Comparison of ENCODE assay signal across 21 cellular contexts in the genomic region with DNA sequence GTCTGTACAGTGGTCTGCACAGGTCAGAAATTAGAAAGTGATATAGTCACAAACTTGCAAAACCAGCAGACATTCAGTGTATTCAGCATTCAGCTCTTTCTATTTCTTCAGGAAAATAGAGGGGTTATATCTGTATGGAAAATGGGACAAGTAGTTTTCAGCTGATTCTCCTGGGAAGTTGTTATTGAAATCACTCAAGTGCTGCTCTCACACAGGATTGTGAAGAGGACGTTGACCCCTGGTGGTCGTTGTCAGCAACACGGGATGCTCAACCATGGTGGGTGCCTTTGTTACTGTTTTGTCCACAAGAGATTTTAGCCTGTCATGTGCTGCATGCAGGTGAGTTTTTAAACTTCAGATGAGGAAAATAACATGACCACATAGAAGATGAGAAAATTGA.
DNase-seq lines count a peak whose midpoint lies in the region; ATAC-seq, FAIRE-seq and TF ChIP-seq lines count a peak whose summit lies in the region.
"Had no signal": no experiment of that assay in that cellular context is flagged by ENCODE, and none has a peak within 500 bp of the region (broad histone marks: within the 10 kb centered on the region; RNA-seq: fewer than 3 reads in every experiment).

No MANE protein-coding gene starts in this region.

- no peaks in the 10 kb centered on the region for H3K36me3 ChIP-seq in Karpas-422 (ENCODE audit: insufficient read depth, low read length)
- H3K36me3 ChIP-seq in GM12878 (ENCODE audit: control insufficient read depth in 2 of 2, insufficient read depth in 2 of 2, low read length in 1 of 2), result no peaks in the 10 kb centered on the region
- no peaks in the 10 kb centered on the region for H3K36me3 ChIP-seq in pancreas
- H3K36me3 ChIP-seq: gastrocnemius medialis, SJCRH30, thyroid gland had no signal

- POLR2A ChIA-PET in GM12878 (lab: Charles Lee), result interaction anchor here (0.6 kb wide), 1 partner anchor 14 kb away, joined by 3 read pairs; no protein-coding TSS in a partner anchor

- no peak overlapping the region for H3K27ac ChIP-seq in Karpas-422 (ENCODE audit: low read length)
- H3K27ac ChIP-seq in GM12878 (ENCODE audit: control insufficient read depth, insufficient read depth), result no peak overlapping the region
- no peak overlapping the region for H3K27ac ChIP-seq in pancreas
- H3K27ac ChIP-seq: epithelial cell of prostate, gastrocnemius medialis, SJCRH30, thyroid gland had no signal

- H2AFZ ChIP-seq in Karpas-422 (ENCODE audit: low read length) (no peak overlapping the region), GM12878 (ENCODE audit: control insufficient read depth, low read depth, low read length) (no peak overlapping the region)

- H3K4me1 ChIP-seq in Karpas-422 (ENCODE audit: low read length) (peaks cover 8% of the 10 kb centered on the region), GM12878 (ENCODE audit: control insufficient read depth, insufficient read depth, low read length) (no peaks in the 10 kb centered on the region), pancreas (no peaks in the 10 kb centered on the region)
- H3K4me1 ChIP-seq: gastrocnemius medialis, SJCRH30, thyroid gland had no signal

- peak; percentile 35 for FAIRE-seq in GM12878 (lab: Jason Lieb, UNC)
- no peak for FAIRE-seq in pancreas (lab: Jason Lieb, UNC)
- FAIRE-seq: HTR-8/SVneo had no signal

- SMC1A ChIA-PET in GM12878 (lab: Charles Lee; ENCODE audit: uncharacterized antibody, unreplicated experiment), result interaction anchor here (1.1 to 4.0 kb wide), 7 partner anchors 11 to 205 kb away, joined by 3 to 22 read pairs (median 4); no protein-coding TSS in a partner anchor

- in situ Hi-C loops in GM12878 (cut with MboI), result no loop called here

- 12% methylated on average over 3 of the region's 3 CpGs for WGBS in GM12878 (ENCODE audit: insufficient coverage, insufficient replicate concordance, low lambda C conversion rate, missing lambda C conversion rate)
- WGBS in pancreas, 2 donors, result 23 to 24% methylated on average over 3 of the region's 3 CpGs

- RAD21 ChIA-PET in GM12878 (lab: Charles Lee; ENCODE audit: unreplicated experiment), result interaction anchor here (1.4 to 1.9 kb wide), 2 partner anchors 14 to 15 kb away, joined by 4 to 6 read pairs; no protein-coding TSS in a partner anchor

- no peaks in the 10 kb centered on the region for H4K20me1 ChIP-seq in Karpas-422 (ENCODE audit: insufficient read depth, low read depth, low read length)
- H4K20me1 ChIP-seq in GM12878 (ENCODE audit: control insufficient read depth, insufficient read depth), result no peaks in the 10 kb centered on the region

- ATAC-seq in stimulated activated naive CD8-positive, alpha-beta T cell treated with anti-CD3 and anti-CD28 coated beads, Interleukin-15, Interleukin-2, amounts not matched to agents 100 U/mL and 50 U/mL, for 24 hours, result no peak
- ATAC-seq in GM12878 (no peak), sciatic nerve (no peak), HG03135 (IDR thresholded peaks at IDR 0.05; ENCODE audit: unreplicated experiment) (no peak), pancreas (no peak)
- ATAC-seq: gastrocnemius medialis; right cardiac atrium; stimulated activated memory B cell treated with anti-CD40 and anti-IgM and Interleukin-4, amounts not matched to agents 10 μg/mL and 1 μg/mL and 100 μg/mL, for 72 hours had no signal

- no peaks in the 10 kb centered on the region for H3K9me3 ChIP-seq in Karpas-422 (ENCODE audit: low read length)
- H3K9me3 ChIP-seq in GM12878 (replicated peaks; ENCODE audit: control insufficient read depth, insufficient read depth, low read length), result no peaks in the 10 kb centered on the region
- no peaks in the 10 kb centered on the region for H3K9me3 ChIP-seq in pancreas
- H3K9me3 ChIP-seq: gastrocnemius medialis, SJCRH30, thyroid gland had no signal

- no peak for TF ChIP-seq POLR2A in GM12878 (IDR thresholded peaks at IDR 0.05; ENCODE audit: low read depth, low read length)

- no peaks in the 10 kb centered on the region for H3K36me3 Mint-ChIP-seq in stimulated activated naive CD8-positive, alpha-beta T cell treated with anti-CD3 and anti-CD28 coated beads, Interleukin-15, Interleukin-2, amounts not matched to agents 100 ng/mL and 50 ng/mL, for 24 hours (ENCODE audit: low read depth)
- H3K36me3 Mint-ChIP-seq: stimulated activated memory B cell treated with anti-CD40 and anti-IgM and Interleukin-4, amounts not matched to agents 10 μg/mL and 1 μg/mL and 100 μg/mL, for 72 hours had no signal

- H3K27ac Mint-ChIP-seq in stimulated activated naive CD8-positive, alpha-beta T cell treated with anti-CD3 and anti-CD28 coated beads, Interleukin-15, Interleukin-2, amounts not matched to agents 100 ng/mL and 50 ng/mL, for 24 hours, result peak overlapping the region; percentile 33
- H3K27ac Mint-ChIP-seq: dendritic cell treated with granulocyte-macrophage colony-stimulating factor and Interleukin-4, amounts not matched to agents 40 ng/mL and 50 ng/mL, for 4 days; stimulated activated memory B cell treated with anti-CD40 and anti-IgM and Interleukin-4, amounts not matched to agents 10 μg/mL and 1 μg/mL and 100 μg/mL, for 72 hours had no signal

- H3K27me3 ChIP-seq in Karpas-422 (ENCODE audit: low read length) (0 out of 2 replicates have a peak, but pooled peaks cover 2% of the 10 kb centered on the region), GM12878 (replicated peaks in 1 of 2; ENCODE audit: control insufficient read depth in 2 of 2, insufficient read depth in 2 of 2, low read length in 1 of 2) (peaks cover 1 to 2% of the 10 kb centered on the region in 2 experiments; a peak in 3 of 4 replicates), pancreas (peaks cover 0 to 13% (median 2%) of the 10 kb centered on the region in 4 donors)
- H3K27me3 ChIP-seq: gastrocnemius medialis, thyroid gland had no signal

- H3K4me2 ChIP-seq in Karpas-422 (ENCODE audit: low read depth, low read length, poor library complexity, severe bottlenecking) (no peak overlapping the region), GM12878 (ENCODE audit: control insufficient read depth, insufficient read depth) (no peak overlapping the region)

- DNase-seq in stimulated activated naive CD8-positive, alpha-beta T cell treated with anti-CD3 and anti-CD28 coated beads, Interleukin-15, Interleukin-2, amounts not matched to agents 100 U/mL and 50 U/mL, for 24 hours, result no peak
- DNase-seq in Karpas-422, result peak; percentile 42
- no peak for DNase-seq in GM12878 (ENCODE audit: low read depth, low spot score)
- DNase-seq in sciatic nerve (ENCODE audit: low spot score), result no peak
- no peak for DNase-seq in pancreas
- DNase-seq: activated CD4-positive, alpha-beta T cell treated with anti-CD3 and anti-CD28 coated beads for 4 hours; EL; gastrocnemius medialis; GOT3; NCI-H1417; NCI-H526; right cardiac atrium; SJCRH30; stimulated activated CD4-positive, alpha-beta T cell treated with anti-CD3 and anti-CD28 coated beads, Interleukin-15, amount 100 ng/mL, for 24 hours; thyroid gland had no signal

- CTCF ChIA-PET in GM12878 (lab: Yijun Ruan, JAX), result interaction anchor here (0.7 to 6.1 kb wide), 14 partner anchors 10 to 205 kb away, joined by 3 to 43 read pairs (median 6); no protein-coding TSS in a partner anchor

- no peak for TF ChIP-seq EP300 in GM12878 (IDR thresholded peaks at IDR 0.05; ENCODE audit: borderline replicate concordance in 1 of 2, control insufficient read depth in 1 of 2, low read depth in 2 of 2, low read length in 2 of 2)

- H3K9me3 Mint-ChIP-seq in stimulated activated naive CD8-positive, alpha-beta T cell treated with anti-CD3 and anti-CD28 coated beads, Interleukin-15, Interleukin-2, amounts not matched to agents 100 ng/mL and 50 ng/mL, for 24 hours, result no peaks in the 10 kb centered on the region
- H3K9me3 Mint-ChIP-seq: dendritic cell treated with granulocyte-macrophage colony-stimulating factor and Interleukin-4, amounts not matched to agents 40 ng/mL and 50 ng/mL, for 4 days; stimulated activated memory B cell treated with anti-CD40 and anti-IgM and Interleukin-4, amounts not matched to agents 10 μg/mL and 1 μg/mL and 100 μg/mL, for 72 hours had no signal

- H3K9me2 ChIP-seq in Karpas-422 (replicated peaks; ENCODE audit: insufficient read depth, low read length), result no peaks in the 10 kb centered on the region

- TF ChIP-seq RAD21 in GM12878 (IDR thresholded peaks at IDR 0.05; ENCODE audit: insufficient read depth, low read depth, low read length), result no peak

- intact Hi-C loops in GM12878 (cut with micrococcal nuclease; ENCODE audit: unreplicated experiment), result no loop called here
- intact Hi-C loops in sciatic nerve (cut with DNase I), result no loop called here
- intact Hi-C loops in pancreas (cut with DNase I), result no loop called here

- H3K79me2 ChIP-seq in Karpas-422 (ENCODE audit: low read length) (no peaks in the 10 kb centered on the region), GM12878 (ENCODE audit: control insufficient read depth, insufficient read depth, low read length) (no peaks in the 10 kb centered on the region)

- peak overlapping the region; percentile 8 for H3K4me3 Mint-ChIP-seq in stimulated activated naive CD8-positive, alpha-beta T cell treated with anti-CD3 and anti-CD28 coated beads, Interleukin-15, Interleukin-2, amounts not matched to agents 100 ng/mL and 50 ng/mL, for 24 hours
- H3K4me3 Mint-ChIP-seq: dendritic cell treated with granulocyte-macrophage colony-stimulating factor and Interleukin-4, amounts not matched to agents 40 ng/mL and 50 ng/mL, for 4 days; stimulated activated memory B cell treated with anti-CD40 and anti-IgM and Interleukin-4, amounts not matched to agents 10 μg/mL and 1 μg/mL and 100 μg/mL, for 72 hours had no signal

- H3K27me3 Mint-ChIP-seq in stimulated activated naive CD8-positive, alpha-beta T cell treated with anti-CD3 and anti-CD28 coated beads, Interleukin-15, Interleukin-2, amounts not matched to agents 100 ng/mL and 50 ng/mL, for 24 hours, result no peaks in the 10 kb centered on the region

- peaks cover 66% of the 10 kb centered on the region for H3K4me1 Mint-ChIP-seq in stimulated activated naive CD8-positive, alpha-beta T cell treated with anti-CD3 and anti-CD28 coated beads, Interleukin-15, Interleukin-2, amounts not matched to agents 100 ng/mL and 50 ng/mL, for 24 hours (ENCODE audit: low read depth)

- H3K9ac ChIP-seq in Karpas-422 (ENCODE audit: low read length) (no peak overlapping the region), GM12878 (ENCODE audit: control insufficient read depth, insufficient read depth, low read length) (no peak overlapping the region)

- TF ChIP-seq CTCF in GM12878 (IDR thresholded peaks at IDR 0.05 in 2 of 3, conservative IDR thresholded peaks at IDR 0.05 in 1 of 3; ENCODE audit: control insufficient read depth in 2 of 3, extremely low read depth in 1 of 3, insufficient read depth in 1 of 3, low read depth in 3 of 3, low read length in 3 of 3) (0 out of 6 replicates have a peak, but pooled peaks of 1 of the 3 experiments have one; percentile 10), pancreas (IDR thresholded peaks at IDR 0.05) (no peak)

- no TSS peak for BruUV-seq in GM12878 (replicated peaks; lab: Mats Ljungman, UMichigan)

- no peak overlapping the region for H3K4me3 ChIP-seq in Karpas-422 (ENCODE audit: low read length)
- no peak overlapping the region for H3K4me3 ChIP-seq in GM12878
- no peak overlapping the region for H3K4me3 ChIP-seq in pancreas
- H3K4me3 ChIP-seq: gastrocnemius medialis, SJCRH30, thyroid gland had no signal

TF ChIP-seq in GM12878, 131 proteins besides CTCF, POLR2A, EP300 and RAD21 (continues in another document):
- no peak for TF ChIP-seq CEBPB (IDR thresholded peaks at IDR 0.05; ENCODE audit: borderline replicate concordance in 1 of 2, low read depth in 2 of 2, low read length in 2 of 2)
- TF ChIP-seq SIX5 (IDR thresholded peaks at IDR 0.05; ENCODE audit: low read depth, low read length, severe bottlenecking), result no peak
